23 cellular contexts compared by ENCODE assay signal in genomic region chr15:64599226-64599625, GRCh38.
DNase-seq lines count a peak whose midpoint lies in the region; ATAC-seq lines count a peak whose summit lies in the region.
"Had no signal": no experiment of that assay in that cellular context is flagged by ENCODE, and none has a peak within 500 bp of the region (broad histone marks: within the 10 kb centered on the region; RNA-seq: fewer than 3 reads in every experiment).

No MANE protein-coding gene starts in this region.

- CTCF ChIA-PET in activated naive CD4-positive, alpha-beta T cell treated with anti-CD3 and anti-CD28 coated beads for 36 hours (lab: Charles Lee) = interaction anchor here (1.1 kb wide), 1 partner anchor 52 kb away, joined by 4 read pairs; no protein-coding TSS in a partner anchor

- H2AFZ ChIP-seq in trophoblast cell (ENCODE audit: insufficient read depth, low read length, poor library complexity) = no peak overlapping the region

- H3K27ac Mint-ChIP-seq in activated naive CD4-positive, alpha-beta T cell treated with anti-CD3 and anti-CD28 coated beads for 36 hours = peak overlapping the region; percentile 21
- H3K27ac Mint-ChIP-seq in activated naive CD8-positive, alpha-beta T cell treated with anti-CD3 and anti-CD28 coated beads for 36 hours = peak overlapping the region; percentile 42
- H3K27ac Mint-ChIP-seq: CD14-positive monocyte, nephron progenitor cell had no signal

- H3K4me2 ChIP-seq in trophoblast cell (ENCODE audit: low read length) = no peak overlapping the region
- H3K4me2 ChIP-seq: KMS-11 had no signal

- H3K79me1 ChIP-seq in trophoblast cell (ENCODE audit: low read length) = no peaks in the 10 kb centered on the region

- H3K9me3 Mint-ChIP-seq in activated naive CD4-positive, alpha-beta T cell treated with anti-CD3 and anti-CD28 coated beads for 36 hours = no peaks in the 10 kb centered on the region
- H3K9me3 Mint-ChIP-seq in activated naive CD8-positive, alpha-beta T cell treated with anti-CD3 and anti-CD28 coated beads for 36 hours = peaks cover 2% of the 10 kb centered on the region
- H3K9me3 Mint-ChIP-seq: CD14-positive monocyte, nephron progenitor cell had no signal

- no peak for ATAC-seq in HG03175 (IDR thresholded peaks at IDR 0.05; ENCODE audit: unreplicated experiment)
- ATAC-seq: GM12878, left lobe of liver, sciatic nerve had no signal

- H4K91ac ChIP-seq in trophoblast cell (ENCODE audit: low read depth, low read length) = no peak overlapping the region

- no peaks in the 10 kb centered on the region for H3K36me3 Mint-ChIP-seq in activated naive CD4-positive, alpha-beta T cell treated with anti-CD3 and anti-CD28 coated beads for 36 hours (ENCODE audit: low read depth)
- H3K36me3 Mint-ChIP-seq in activated naive CD8-positive, alpha-beta T cell treated with anti-CD3 and anti-CD28 coated beads for 36 hours = no peaks in the 10 kb centered on the region
- H3K36me3 Mint-ChIP-seq: CD14-positive monocyte had no signal

- H3K27me3 Mint-ChIP-seq in activated naive CD4-positive, alpha-beta T cell treated with anti-CD3 and anti-CD28 coated beads for 36 hours (ENCODE audit: low read depth) = no peaks in the 10 kb centered on the region
- no peaks in the 10 kb centered on the region for H3K27me3 Mint-ChIP-seq in activated naive CD8-positive, alpha-beta T cell treated with anti-CD3 and anti-CD28 coated beads for 36 hours

- H3K36me3 ChIP-seq in trophoblast cell (ENCODE audit: control insufficient read depth in 1 of 2, insufficient read depth in 2 of 2, low read length in 2 of 2) = no peaks in the 10 kb centered on the region

- no peaks in the 10 kb centered on the region for H3K79me2 ChIP-seq in trophoblast cell (ENCODE audit: control insufficient read depth, insufficient read depth, low read length, poor library complexity)

- intact Hi-C loops in activated naive CD4-positive, alpha-beta T cell treated with anti-CD3 and anti-CD28 coated beads for 36 hours (cut with micrococcal nuclease) = no loop called here

- H2BK120ac ChIP-seq in trophoblast cell (ENCODE audit: insufficient read depth, low read length, poor library complexity) = no peak overlapping the region

- no peak for DNase-seq in activated naive CD4-positive, alpha-beta T cell treated with anti-CD3 and anti-CD28 coated beads for 36 hours
- DNase-seq in activated naive CD4-positive, alpha-beta T cell treated with Interleukin-2 at 50 U/mL for 16 hours = no peak
- DNase-seq in EL (peak; percentile 23), trophoblast cell (peak; percentile 59 to 85), NCI-H82 treated with DMSO at 0.1 percent for 48 hours (lab: John Stamatoyannopoulos, UW; ENCODE audit: unreplicated experiment) (no peak), ureter (ENCODE audit: low spot score) (no peak)
- no peak for DNase-seq in activated naive CD8-positive, alpha-beta T cell treated with anti-CD3 and anti-CD28 coated beads for 36 hours
- DNase-seq: activated CD4-positive, alpha-beta T cell treated with anti-CD3 and anti-CD28 coated beads for 48 hours; activated gamma-delta T cell; DMS53; dorsolateral prefrontal cortex; HCEC 1CT; NCI-H146; NCI-H510A treated with DMSO at 0.1 percent for 48 hours; nephron progenitor cell; stimulated activated CD4-positive, alpha-beta T cell treated with anti-CD3 and anti-CD28 coated beads, Interleukin-15, amount 100 ng/mL, for 24 hours; SW 1271 had no signal

- H3K4me3 Mint-ChIP-seq in activated naive CD4-positive, alpha-beta T cell treated with anti-CD3 and anti-CD28 coated beads for 36 hours = no peak overlapping the region
- H3K4me3 Mint-ChIP-seq in activated naive CD8-positive, alpha-beta T cell treated with anti-CD3 and anti-CD28 coated beads for 36 hours = no peak overlapping the region
- H3K4me3 Mint-ChIP-seq: CD14-positive monocyte, nephron progenitor cell had no signal

- H3K9ac ChIP-seq in trophoblast cell (ENCODE audit: low read length) = no peak overlapping the region
- H3K9ac ChIP-seq: KMS-11 had no signal

- H2BK5ac ChIP-seq in trophoblast cell (ENCODE audit: low read depth, low read length, poor library complexity) = no peak overlapping the region

- H4K8ac ChIP-seq in trophoblast cell (ENCODE audit: low read depth, low read length) = no peak overlapping the region

- no peaks in the 10 kb centered on the region for H3K4me1 ChIP-seq in trophoblast cell (ENCODE audit: control insufficient read depth in 1 of 2, insufficient read depth in 2 of 2, low read length in 2 of 2)

- peaks cover 68% of the 10 kb centered on the region for H3K4me1 Mint-ChIP-seq in activated naive CD4-positive, alpha-beta T cell treated with anti-CD3 and anti-CD28 coated beads for 36 hours (ENCODE audit: low read depth)
- peaks cover 63% of the 10 kb centered on the region for H3K4me1 Mint-ChIP-seq in activated naive CD8-positive, alpha-beta T cell treated with anti-CD3 and anti-CD28 coated beads for 36 hours

- no peak overlapping the region for H2AK5ac ChIP-seq in trophoblast cell (ENCODE audit: low read length)

- H2BK12ac ChIP-seq in trophoblast cell (ENCODE audit: low read length) = no peak overlapping the region

- no peak overlapping the region for H3K4me3 ChIP-seq in trophoblast cell (ENCODE audit: low read depth, low read length)
- H3K4me3 ChIP-seq: dorsolateral prefrontal cortex, GM12878 had no signal

- no peaks in the 10 kb centered on the region for H3K27me3 ChIP-seq in trophoblast cell (ENCODE audit: insufficient read depth, low read length)
- H3K27me3 ChIP-seq: dorsolateral prefrontal cortex had no signal

- H4K12ac ChIP-seq in trophoblast cell (ENCODE audit: low read depth, low read length) = no peak overlapping the region

- no peak overlapping the region for H3K4ac ChIP-seq in trophoblast cell (ENCODE audit: low read depth, low read length)

- no peak overlapping the region for H3K23ac ChIP-seq in trophoblast cell (ENCODE audit: low read length)

- no peak overlapping the region for H3K27ac ChIP-seq in trophoblast cell (ENCODE audit: low read depth, low read length)
- H3K27ac ChIP-seq: KMS-11 had no signal

- no peak overlapping the region for H3K18ac ChIP-seq in trophoblast cell (ENCODE audit: low read length)

- H3K14ac ChIP-seq in trophoblast cell (ENCODE audit: low read length) = no peak overlapping the region

- no peaks in the 10 kb centered on the region for H3K9me3 ChIP-seq in trophoblast cell (ENCODE audit: insufficient read depth, low read depth, low read length)

Comparison
In these comparisons a context has a peak if more than half of its experiments do, and no peak if none do; other contexts are left out.
1. DNase-seq: peak in EL (single experiment) and trophoblast cell (2 of 2); none in activated naive CD4-positive, alpha-beta T cell treated with anti-CD3 and anti-CD28 coated beads for 36 hours (single experiment), activated naive CD4-positive, alpha-beta T cell treated with Interleukin-2 at 50 U/mL for 16 hours (single experiment), activated naive CD8-positive, alpha-beta T cell treated with anti-CD3 and anti-CD28 coated beads for 36 hours (single experiment), NCI-H82 treated with DMSO at 0.1 percent for 48 hours (single experiment) and ureter (single experiment).